Comparison of ENCODE assay signal across 1 cellular context in genomic region chr3:55648591-55649318, GRCh38.
TF ChIP-seq lines count a peak whose summit lies in the region.

No MANE protein-coding gene starts in this region.

TF ChIP-seq in WTC11, 78 proteins besides CTCF, POLR2A, EP300 and RAD21 (continued from another document):
- TF ChIP-seq, protein P1, sequence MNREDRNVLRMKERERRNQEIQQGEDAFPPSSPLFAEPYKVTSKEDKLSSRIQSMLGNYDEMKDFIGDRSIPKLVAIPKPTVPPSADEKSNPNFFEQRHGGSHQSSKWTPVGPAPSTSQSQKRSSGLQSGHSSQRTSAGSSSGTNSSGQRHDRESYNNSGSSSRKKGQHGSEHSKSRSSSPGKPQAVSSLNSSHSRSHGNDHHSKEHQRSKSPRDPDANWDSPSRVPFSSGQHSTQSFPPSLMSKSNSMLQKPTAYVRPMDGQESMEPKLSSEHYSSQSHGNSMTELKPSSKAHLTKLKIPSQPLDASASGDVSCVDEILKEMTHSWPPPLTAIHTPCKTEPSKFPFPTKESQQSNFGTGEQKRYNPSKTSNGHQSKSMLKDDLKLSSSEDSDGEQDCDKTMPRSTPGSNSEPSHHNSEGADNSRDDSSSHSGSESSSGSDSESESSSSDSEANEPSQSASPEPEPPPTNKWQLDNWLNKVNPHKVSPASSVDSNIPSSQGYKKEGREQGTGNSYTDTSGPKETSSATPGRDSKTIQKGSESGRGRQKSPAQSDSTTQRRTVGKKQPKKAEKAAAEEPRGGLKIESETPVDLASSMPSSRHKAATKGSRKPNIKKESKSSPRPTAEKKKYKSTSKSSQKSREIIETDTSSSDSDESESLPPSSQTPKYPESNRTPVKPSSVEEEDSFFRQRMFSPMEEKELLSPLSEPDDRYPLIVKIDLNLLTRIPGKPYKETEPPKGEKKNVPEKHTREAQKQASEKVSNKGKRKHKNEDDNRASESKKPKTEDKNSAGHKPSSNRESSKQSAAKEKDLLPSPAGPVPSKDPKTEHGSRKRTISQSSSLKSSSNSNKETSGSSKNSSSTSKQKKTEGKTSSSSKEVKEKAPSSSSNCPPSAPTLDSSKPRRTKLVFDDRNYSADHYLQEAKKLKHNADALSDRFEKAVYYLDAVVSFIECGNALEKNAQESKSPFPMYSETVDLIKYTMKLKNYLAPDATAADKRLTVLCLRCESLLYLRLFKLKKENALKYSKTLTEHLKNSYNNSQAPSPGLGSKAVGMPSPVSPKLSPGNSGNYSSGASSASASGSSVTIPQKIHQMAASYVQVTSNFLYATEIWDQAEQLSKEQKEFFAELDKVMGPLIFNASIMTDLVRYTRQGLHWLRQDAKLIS (CRISPR knock-in tag; IDR thresholded peaks at IDR 0.05; ENCODE audit: borderline replicate concordance) = no peak
- no peak for TF ChIP-seq CBFB (CRISPR knock-in tag; IDR thresholded peaks at IDR 0.05; ENCODE audit: low read depth)
